Comparison of ENCODE assay signal across 1 cellular context in the genomic region with DNA sequence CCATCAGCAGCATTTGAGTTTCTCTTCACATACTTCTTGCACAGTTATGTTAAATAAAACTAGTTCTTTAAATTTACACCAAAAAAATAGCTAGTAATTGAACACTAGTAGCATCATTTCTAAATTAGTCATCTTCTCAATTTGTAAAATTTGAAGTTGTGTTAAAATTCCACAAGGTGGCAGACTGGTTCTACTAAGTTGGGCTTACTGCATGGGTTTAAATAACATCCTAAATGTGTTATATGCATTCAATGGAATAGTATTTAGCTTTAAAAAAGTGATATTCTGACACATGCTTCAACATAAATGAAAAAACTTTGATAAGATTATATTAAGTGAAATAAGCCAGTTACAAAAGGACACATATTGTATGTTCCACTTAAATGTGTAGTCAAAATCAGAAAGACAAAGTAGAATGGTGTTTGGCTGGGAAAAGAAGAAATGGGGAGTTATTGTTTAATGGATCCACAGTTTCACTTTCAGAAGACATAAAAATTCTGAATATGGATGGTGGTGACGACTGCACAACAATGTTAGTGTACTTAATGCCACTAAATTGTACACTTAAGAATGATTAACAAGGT.
TF ChIP-seq lines count a peak whose summit lies in the region.

No MANE protein-coding gene starts in this region.

TF ChIP-seq in K562, 482 proteins besides CTCF, POLR2A, EP300 and RAD21:
- TF ChIP-seq L3MBTL2 (IDR thresholded peaks at IDR 0.05) = 0 out of 2 replicates have a peak, but pooled peaks have one; percentile 16
- TF ChIP-seq, protein P1, sequence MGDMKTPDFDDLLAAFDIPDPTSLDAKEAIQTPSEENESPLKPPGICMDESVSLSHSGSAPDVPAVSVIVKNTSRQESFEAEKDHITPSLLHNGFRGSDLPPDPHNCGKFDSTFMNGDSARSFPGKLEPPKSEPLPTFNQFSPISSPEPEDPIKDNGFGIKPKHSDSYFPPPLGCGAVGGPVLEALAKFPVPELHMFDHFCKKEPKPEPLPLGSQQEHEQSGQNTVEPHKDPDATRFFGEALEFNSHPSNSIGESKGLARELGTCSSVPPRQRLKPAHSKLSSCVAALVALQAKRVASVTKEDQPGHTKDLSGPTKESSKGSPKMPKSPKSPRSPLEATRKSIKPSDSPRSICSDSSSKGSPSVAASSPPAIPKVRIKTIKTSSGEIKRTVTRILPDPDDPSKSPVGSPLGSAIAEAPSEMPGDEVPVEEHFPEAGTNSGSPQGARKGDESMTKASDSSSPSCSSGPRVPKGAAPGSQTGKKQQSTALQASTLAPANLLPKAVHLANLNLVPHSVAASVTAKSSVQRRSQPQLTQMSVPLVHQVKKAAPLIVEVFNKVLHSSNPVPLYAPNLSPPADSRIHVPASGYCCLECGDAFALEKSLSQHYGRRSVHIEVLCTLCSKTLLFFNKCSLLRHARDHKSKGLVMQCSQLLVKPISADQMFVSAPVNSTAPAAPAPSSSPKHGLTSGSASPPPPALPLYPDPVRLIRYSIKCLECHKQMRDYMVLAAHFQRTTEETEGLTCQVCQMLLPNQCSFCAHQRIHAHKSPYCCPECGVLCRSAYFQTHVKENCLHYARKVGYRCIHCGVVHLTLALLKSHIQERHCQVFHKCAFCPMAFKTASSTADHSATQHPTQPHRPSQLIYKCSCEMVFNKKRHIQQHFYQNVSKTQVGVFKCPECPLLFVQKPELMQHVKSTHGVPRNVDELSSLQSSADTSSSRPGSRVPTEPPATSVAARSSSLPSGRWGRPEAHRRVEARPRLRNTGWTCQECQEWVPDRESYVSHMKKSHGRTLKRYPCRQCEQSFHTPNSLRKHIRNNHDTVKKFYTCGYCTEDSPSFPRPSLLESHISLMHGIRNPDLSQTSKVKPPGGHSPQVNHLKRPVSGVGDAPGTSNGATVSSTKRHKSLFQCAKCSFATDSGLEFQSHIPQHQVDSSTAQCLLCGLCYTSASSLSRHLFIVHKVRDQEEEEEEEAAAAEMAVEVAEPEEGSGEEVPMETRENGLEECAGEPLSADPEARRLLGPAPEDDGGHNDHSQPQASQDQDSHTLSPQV (IDR thresholded peaks at IDR 0.05) = 0 out of 2 replicates have a peak, but pooled peaks have one; percentile 14
- no peak for TF ChIP-seq RBM17 (IDR thresholded peaks at IDR 0.05; ENCODE audit: borderline replicate concordance, low read depth, low read length)
- peak; percentile 14 for TF ChIP-seq RBM25 (IDR thresholded peaks at IDR 0.05; ENCODE audit: low read depth, low read length, severe bottlenecking)
- TF ChIP-seq, protein P2, sequence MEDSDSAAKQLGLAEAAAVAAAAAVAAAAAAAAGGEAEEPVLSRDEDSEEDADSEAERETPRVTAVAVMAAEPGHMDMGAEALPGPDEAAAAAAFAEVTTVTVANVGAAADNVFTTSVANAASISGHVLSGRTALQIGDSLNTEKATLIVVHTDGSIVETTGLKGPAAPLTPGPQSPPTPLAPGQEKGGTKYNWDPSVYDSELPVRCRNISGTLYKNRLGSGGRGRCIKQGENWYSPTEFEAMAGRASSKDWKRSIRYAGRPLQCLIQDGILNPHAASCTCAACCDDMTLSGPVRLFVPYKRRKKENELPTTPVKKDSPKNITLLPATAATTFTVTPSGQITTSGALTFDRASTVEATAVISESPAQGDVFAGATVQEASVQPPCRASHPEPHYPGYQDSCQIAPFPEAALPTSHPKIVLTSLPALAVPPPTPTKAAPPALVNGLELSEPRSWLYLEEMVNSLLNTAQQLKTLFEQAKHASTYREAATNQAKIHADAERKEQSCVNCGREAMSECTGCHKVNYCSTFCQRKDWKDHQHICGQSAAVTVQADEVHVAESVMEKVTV (CRISPR knock-in tag; IDR thresholded peaks at IDR 0.05) = peak; percentile 84
- TF ChIP-seq SMC3 (conservative IDR thresholded peaks at IDR 0.05; ENCODE audit: insufficient read depth, low read depth, low read length) = peak; percentile 70
- TF ChIP-seq FOSL1 (tag; conservative IDR thresholded peaks at IDR 0.05) = 0 out of 2 replicates have a peak, but pooled peaks have one; percentile 30
- TF ChIP-seq, protein P3, sequence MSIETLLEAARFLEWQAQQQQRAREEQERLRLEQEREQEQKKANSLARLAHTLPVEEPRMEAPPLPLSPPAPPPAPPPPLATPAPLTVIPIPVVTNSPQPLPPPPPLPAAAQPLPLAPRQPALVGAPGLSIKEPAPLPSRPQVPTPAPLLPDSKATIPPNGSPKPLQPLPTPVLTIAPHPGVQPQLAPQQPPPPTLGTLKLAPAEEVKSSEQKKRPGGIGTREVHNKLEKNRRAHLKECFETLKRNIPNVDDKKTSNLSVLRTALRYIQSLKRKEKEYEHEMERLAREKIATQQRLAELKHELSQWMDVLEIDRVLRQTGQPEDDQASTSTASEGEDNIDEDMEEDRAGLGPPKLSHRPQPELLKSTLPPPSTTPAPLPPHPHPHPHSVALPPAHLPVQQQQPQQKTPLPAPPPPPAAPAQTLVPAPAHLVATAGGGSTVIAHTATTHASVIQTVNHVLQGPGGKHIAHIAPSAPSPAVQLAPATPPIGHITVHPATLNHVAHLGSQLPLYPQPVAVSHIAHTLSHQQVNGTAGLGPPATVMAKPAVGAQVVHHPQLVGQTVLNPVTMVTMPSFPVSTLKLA (conservative IDR thresholded peaks at IDR 0.05) = 0 out of 4 replicates have a peak, but pooled peaks of 1 of the 2 experiments have one; percentile 14
- TF ChIP-seq, protein P4, sequence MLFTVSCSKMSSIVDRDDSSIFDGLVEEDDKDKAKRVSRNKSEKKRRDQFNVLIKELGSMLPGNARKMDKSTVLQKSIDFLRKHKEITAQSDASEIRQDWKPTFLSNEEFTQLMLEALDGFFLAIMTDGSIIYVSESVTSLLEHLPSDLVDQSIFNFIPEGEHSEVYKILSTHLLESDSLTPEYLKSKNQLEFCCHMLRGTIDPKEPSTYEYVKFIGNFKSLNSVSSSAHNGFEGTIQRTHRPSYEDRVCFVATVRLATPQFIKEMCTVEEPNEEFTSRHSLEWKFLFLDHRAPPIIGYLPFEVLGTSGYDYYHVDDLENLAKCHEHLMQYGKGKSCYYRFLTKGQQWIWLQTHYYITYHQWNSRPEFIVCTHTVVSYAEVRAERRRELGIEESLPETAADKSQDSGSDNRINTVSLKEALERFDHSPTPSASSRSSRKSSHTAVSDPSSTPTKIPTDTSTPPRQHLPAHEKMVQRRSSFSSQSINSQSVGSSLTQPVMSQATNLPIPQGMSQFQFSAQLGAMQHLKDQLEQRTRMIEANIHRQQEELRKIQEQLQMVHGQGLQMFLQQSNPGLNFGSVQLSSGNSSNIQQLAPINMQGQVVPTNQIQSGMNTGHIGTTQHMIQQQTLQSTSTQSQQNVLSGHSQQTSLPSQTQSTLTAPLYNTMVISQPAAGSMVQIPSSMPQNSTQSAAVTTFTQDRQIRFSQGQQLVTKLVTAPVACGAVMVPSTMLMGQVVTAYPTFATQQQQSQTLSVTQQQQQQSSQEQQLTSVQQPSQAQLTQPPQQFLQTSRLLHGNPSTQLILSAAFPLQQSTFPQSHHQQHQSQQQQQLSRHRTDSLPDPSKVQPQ (CRISPR knock-in tag; IDR thresholded peaks at IDR 0.05; ENCODE audit: borderline replicate concordance) = no peak
